ENCODE assay signal across 8 cellular contexts in genomic region chr2:240832205-240832727, GRCh38. TPM values are rescaled to one million over a fixed set of nuclear protein-coding genes. Genes with fewer than 3 reads are reported as not detected.
A peak's percentile ranks its signal among the peaks of the same experiment; 100 is the strongest.
DNase-seq lines count a peak whose midpoint lies in the region; ATAC-seq and TF ChIP-seq lines count a peak whose summit lies in the region.

No MANE protein-coding gene starts in this region.

- no peaks in the 10 kb centered on the region for H3K9me3 Mint-ChIP-seq in mesothelial cell of epicardium

- DNase-seq in HS-5 (ENCODE audit: low read depth) = peak; percentile 23
- peak; percentile 82 for DNase-seq in NOMO-1 treated with dmso at 0.1 percent for 144 hours (lab: John Stamatoyannopoulos, UW; ENCODE audit: unreplicated experiment)
- DNase-seq in activated T-cell treated with anti-CD3 and anti-CD28 coated beads for 1 hour (ENCODE audit: low read depth) = peak; percentile 96
- DNase-seq in epidermal melanocyte (ENCODE audit: insufficient read length, low spot score) = peak; percentile 40
- DNase-seq in mesothelial cell of epicardium (ENCODE audit: low spot score in 2 of 2, unreplicated experiment in 2 of 2) = peak; percentile 90 to 92
- DNase-seq in stimulated activated CD8-positive, alpha-beta memory T cell treated with anti-CD3 and anti-CD28 coated beads, Interleukin-2, amount 100 ng/mL, for 1 hour (ENCODE audit: low read depth in 2 of 2) = peak; percentile 97

- peak; percentile 93 for ATAC-seq in GM19438 (IDR thresholded peaks at IDR 0.05; ENCODE audit: low read depth, unreplicated experiment)

- no peak overlapping the region for H3K27ac ChIP-seq in BLaER1

- H4K20me1 ChIP-seq in BLaER1 = peaks cover 11% of the 10 kb centered on the region

- no peak for TF ChIP-seq CTCF in mesothelial cell of epicardium (IDR thresholded peaks at IDR 0.05; ENCODE audit: unreplicated experiment)

- peak overlapping the region; percentile 51 for H3K4me3 Mint-ChIP-seq in mesothelial cell of epicardium

- H3K4me2 ChIP-seq in BLaER1 = peak overlapping the region; percentile 86

- peaks cover 27% of the 10 kb centered on the region for H3K4me1 ChIP-seq in BLaER1

- no peak overlapping the region for H3K27ac Mint-ChIP-seq in mesothelial cell of epicardium

- no peak overlapping the region; the same call in 1 of the 2 replicates for H3K4me3 ChIP-seq in BLaER1

- no peaks in the 10 kb centered on the region for H3K9me3 ChIP-seq in BLaER1

- H3K9ac ChIP-seq in BLaER1 = no peak overlapping the region

- peaks cover 77% of the 10 kb centered on the region for H3K27me3 Mint-ChIP-seq in mesothelial cell of epicardium (ENCODE audit: low read depth)

- peaks cover 12% of the 10 kb centered on the region; the same call in 1 of the 2 replicates for H3K27me3 ChIP-seq in BLaER1

- no peaks in the 10 kb centered on the region for H3K36me3 ChIP-seq in BLaER1

- H3K4me1 Mint-ChIP-seq in mesothelial cell of epicardium = peaks cover 2% of the 10 kb centered on the region

- H3K36me3 Mint-ChIP-seq in mesothelial cell of epicardium = no peaks in the 10 kb centered on the region

RNA-seq across cellular contexts. Expression of gene KIF1A, which starts 12.2 kb away (rescaled TPM):
- total RNA-seq in mesothelial cell of epicardium = 46.2 to 49.5 TPM (median 48.9 TPM) in 3 replicates

RNA-seq across cellular contexts. Expression of gene AGXT, which starts 36.4 kb away (rescaled TPM):
- total RNA-seq in mesothelial cell of epicardium = not detected in 3 replicates

Comparison
In these comparisons a context has a peak if more than half of its experiments do, and no peak if none do; other contexts are left out.
1. DNase-seq: peak in every context shown above with its lines; median percentile 97 in stimulated activated CD8-positive, alpha-beta memory T cell treated with anti-CD3 and anti-CD28 coated beads, Interleukin-2, amount 100 ng/mL, for 1 hour; 96 in activated T-cell treated with anti-CD3 and anti-CD28 coated beads for 1 hour; 91 in mesothelial cell of epicardium; 82 in NOMO-1 treated with dmso at 0.1 percent for 144 hours; 40 in epidermal melanocyte; 23 in HS-5.